ENCODE assay signal across 1 cellular context in the genomic region with DNA sequence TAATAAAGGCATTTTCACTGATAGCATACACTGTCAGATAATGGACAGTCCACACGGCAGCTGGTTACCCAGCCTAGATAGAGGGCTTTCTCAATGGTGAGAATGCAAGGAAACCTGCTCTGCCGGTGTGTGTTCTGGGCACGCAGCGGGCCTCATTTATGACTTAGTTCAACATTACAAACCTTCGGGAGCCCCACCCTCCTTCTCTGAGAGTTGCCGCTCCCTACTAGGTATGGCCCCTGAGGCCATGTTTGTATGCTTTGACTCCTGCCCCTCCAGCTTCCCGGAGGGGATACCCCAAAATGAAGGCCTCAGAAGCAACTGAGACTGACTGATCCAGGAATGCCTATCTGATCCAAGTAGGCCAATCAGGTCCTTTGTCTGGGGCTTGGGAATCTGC.
TF ChIP-seq lines count a peak whose summit lies in the region.

No MANE protein-coding gene starts in this region.

TF ChIP-seq in HepG2, 621 proteins besides CTCF, POLR2A, EP300 and RAD21:
- no peak for TF ChIP-seq ZBTB7B (CRISPR knock-in tag; IDR thresholded peaks at IDR 0.05)
- no peak for TF ChIP-seq SSRP1 (CRISPR knock-in tag; IDR thresholded peaks at IDR 0.05)
- no peak for TF ChIP-seq MTF1 (CRISPR knock-in tag; IDR thresholded peaks at IDR 0.05)
